Comparison of ENCODE assay signal across 29 cellular contexts in genomic region chr2:66237470-66238354, GRCh38.
A peak's percentile ranks its signal among the peaks of the same experiment; 100 is the strongest.
DNase-seq lines count a peak whose midpoint lies in the region; ATAC-seq, FAIRE-seq and TF ChIP-seq lines count a peak whose summit lies in the region.
"Had no signal": no experiment of that assay in that cellular context is flagged by ENCODE, and none has a peak within 500 bp of the region (broad histone marks: within the 10 kb centered on the region; RNA-seq: fewer than 3 reads in every experiment).

No MANE protein-coding gene starts in this region.

- peak overlapping the region; percentile 76; the same call in 1 of the 2 replicates for H3K18ac ChIP-seq in H1 (ENCODE audit: extremely low read depth, low read length)

- H2BK15ac ChIP-seq in H1 (ENCODE audit: low read length): no peak overlapping the region

- no peak overlapping the region for H4K8ac ChIP-seq in H1 (ENCODE audit: extremely low read depth, insufficient read depth, low read length)

- no peak overlapping the region for H4K5ac ChIP-seq in H1 (ENCODE audit: insufficient read length, low read depth, low read length)

- H3K27me3 ChIP-seq in H1 (replicated peaks in 1 of 4; ENCODE audit: control insufficient read depth in 3 of 4, extremely low read depth in 1 of 4, insufficient read depth in 3 of 4, low read length in 3 of 4): no peaks in the 10 kb centered on the region; a peak in 1 of 7 replicates
- H3K27me3 ChIP-seq: body of pancreas, neutrophil, right lobe of liver, stomach, upper lobe of left lung had no signal

- no peak overlapping the region for H3K14ac ChIP-seq in H1 (ENCODE audit: insufficient read length)

- no peak overlapping the region for H3K9ac ChIP-seq in H1 (replicated peaks in 1 of 4; ENCODE audit: extremely low read depth in 1 of 4, low read depth in 3 of 4, low read length in 3 of 4)

- peak overlapping the region; percentile 95 for H3K27ac Mint-ChIP-seq in nephron progenitor cell
- peak overlapping the region; percentile 66 for H3K27ac Mint-ChIP-seq in type B pancreatic cell
- H3K27ac Mint-ChIP-seq: activated naive CD4-positive, alpha-beta T cell treated with anti-CD3 and anti-CD28 coated beads, Interleukin-2, amount 10 ng/mL, durations not matched to agents 7 days and 5 days; activated T-helper 17 cell treated with anti-CD3 and anti-CD28 coated beads, Interleukin-2, amount 50 U/mL, for 72 hours; CD14-positive monocyte had no signal

- TF ChIP-seq POLR2A in H1 (IDR thresholded peaks at IDR 0.05; ENCODE audit: control extremely low read depth in 1 of 2, low read depth in 2 of 2, low read length in 2 of 2): no peak

- H3K9me3 Mint-ChIP-seq in nephron progenitor cell (no peaks in the 10 kb centered on the region), type B pancreatic cell (peaks cover 8% of the 10 kb centered on the region)
- H3K9me3 Mint-ChIP-seq: activated naive CD4-positive, alpha-beta T cell treated with anti-CD3 and anti-CD28 coated beads, Interleukin-2, amount 10 ng/mL, durations not matched to agents 7 days and 5 days; activated T-helper 17 cell treated with anti-CD3 and anti-CD28 coated beads, Interleukin-2, amount 50 U/mL, for 72 hours had no signal

- no peaks in the 10 kb centered on the region for H3K23me2 ChIP-seq in H1 (ENCODE audit: low read depth, low read length)

- no peak for TF ChIP-seq EP300 in H1 (IDR thresholded peaks at IDR 0.05; ENCODE audit: borderline replicate concordance in 1 of 2, low read depth in 2 of 2, low read length in 2 of 2)

- H3K4me1 ChIP-seq in H1 (replicated peaks in 1 of 4; ENCODE audit: control insufficient read depth in 3 of 4, insufficient read depth in 4 of 4, low read length in 3 of 4): peaks cover 0 to 8% (median 0%) of the 10 kb centered on the region in 4 experiments; a peak in 3 of 7 replicates
- H3K4me1 ChIP-seq: Caco-2, upper lobe of left lung had no signal

- no peak overlapping the region for H2AFZ ChIP-seq in H1 (ENCODE audit: low read length)

- peak overlapping the region; percentile 21; the same call in 1 of the 2 replicates for H2AK5ac ChIP-seq in H1 (ENCODE audit: low read depth, low read length)

- FAIRE-seq in H1 (lab: Jason Lieb, UNC): no peak
- FAIRE-seq: endometrium, RCC 7860 had no signal

- no peak overlapping the region for H3K56ac ChIP-seq in H1 (replicated peaks; ENCODE audit: insufficient read length, low read depth, low read length)

- peak overlapping the region; percentile 64; the same call in 1 of the 2 replicates for H2BK20ac ChIP-seq in H1 (ENCODE audit: low read length)

- no peak for ATAC-seq in HG02885 (IDR thresholded peaks at IDR 0.05; ENCODE audit: poor library complexity, unreplicated experiment)
- ATAC-seq: activated T-helper 17 cell treated with anti-CD3 and anti-CD28 coated beads, Interleukin-2, amount 50 U/mL, for 72 hours; body of pancreas; left colon had no signal

- H2BK120ac ChIP-seq in H1 (replicated peaks; ENCODE audit: low read depth, low read length): peak overlapping the region; percentile 2

- 90% methylated on average over 9 of the region's 9 CpGs; no CpG with 5 or more reads in 1 of the 2 experiments for WGBS in H1 (ENCODE audit: extremely low coverage in 1 of 2, insufficient coverage in 1 of 2, insufficient read length in 1 of 2, insufficient replicate concordance in 2 of 2, low coverage in 1 of 2, low lambda C conversion rate in 2 of 2, missing lambda C conversion rate in 1 of 2), 2 experiments

- no peak for TF ChIP-seq CTCF in H1 (IDR thresholded peaks at IDR 0.05; ENCODE audit: control extremely low read depth in 1 of 3, insufficient read depth in 1 of 3, low read depth in 1 of 3, low read length in 3 of 3)
- TF ChIP-seq CTCF in nephron progenitor cell (IDR thresholded peaks at IDR 0.05): no peak
- TF ChIP-seq CTCF in type B pancreatic cell (conservative IDR thresholded peaks at IDR 0.05): no peak

- H3K4me3 Mint-ChIP-seq in nephron progenitor cell: no peak overlapping the region
- no peak overlapping the region for H3K4me3 Mint-ChIP-seq in type B pancreatic cell
- H3K4me3 Mint-ChIP-seq: activated naive CD4-positive, alpha-beta T cell treated with anti-CD3 and anti-CD28 coated beads, Interleukin-2, amount 10 ng/mL, durations not matched to agents 7 days and 5 days; activated T-helper 17 cell treated with anti-CD3 and anti-CD28 coated beads, Interleukin-2, amount 50 U/mL, for 72 hours; CD14-positive monocyte had no signal

- no peaks in the 10 kb centered on the region for H3K9me3 ChIP-seq in H1 (ENCODE audit: insufficient read depth in 2 of 2, low read depth in 1 of 2, low read length in 1 of 2)
- H3K9me3 ChIP-seq: body of pancreas, Caco-2, neutrophil, right lobe of liver, stomach, upper lobe of left lung had no signal

- no peak overlapping the region for H3K23ac ChIP-seq in H1 (ENCODE audit: insufficient read length)

- peak overlapping the region; percentile 15 for H4K91ac ChIP-seq in H1 (replicated peaks; ENCODE audit: insufficient read length, low read length)

- H4K20me1 ChIP-seq in H1 (replicated peaks in 1 of 2; ENCODE audit: control insufficient read depth in 1 of 2, insufficient read depth in 2 of 2, low read length in 2 of 2): no peaks in the 10 kb centered on the region

- H3K27me3 Mint-ChIP-seq in nephron progenitor cell (ENCODE audit: low read depth, poor library complexity) (peaks cover 7% of the 10 kb centered on the region), type B pancreatic cell (no peaks in the 10 kb centered on the region)
- H3K27me3 Mint-ChIP-seq: activated naive CD4-positive, alpha-beta T cell treated with anti-CD3 and anti-CD28 coated beads, Interleukin-2, amount 10 ng/mL, durations not matched to agents 7 days and 5 days; activated T-helper 17 cell treated with anti-CD3 and anti-CD28 coated beads, Interleukin-2, amount 50 U/mL, for 72 hours had no signal

- H3K4me1 Mint-ChIP-seq in nephron progenitor cell (peaks cover 36% of the 10 kb centered on the region), type B pancreatic cell (ENCODE audit: unreplicated experiment) (peaks cover 31% of the 10 kb centered on the region)
- H3K4me1 Mint-ChIP-seq: activated naive CD4-positive, alpha-beta T cell treated with anti-CD3 and anti-CD28 coated beads, Interleukin-2, amount 10 ng/mL, durations not matched to agents 7 days and 5 days; activated T-helper 17 cell treated with anti-CD3 and anti-CD28 coated beads, Interleukin-2, amount 50 U/mL, for 72 hours; CD14-positive monocyte had no signal

- peak overlapping the region; percentile 6 for H3K4ac ChIP-seq in H1 (replicated peaks; ENCODE audit: insufficient read length, low read depth, low read length)

- CTCF ChIA-PET in H1 (lab: Charles Lee; ENCODE audit: partially characterized antibody): interaction anchor here (0.8 to 0.9 kb wide), 2 partner anchors 9 to 319 kb away, joined by 3 read pairs; no protein-coding TSS in a partner anchor

- no peak for TF ChIP-seq RAD21 in H1 (IDR thresholded peaks at IDR 0.05 in 1 of 2, conservative IDR thresholded peaks at IDR 0.05 in 1 of 2; ENCODE audit: low read depth in 2 of 2, low read length in 2 of 2)

- H3K4me3 ChIP-seq in H1 (ENCODE audit: extremely low read depth in 1 of 4, insufficient read depth in 2 of 4, low read depth in 3 of 4, low read length in 4 of 4): no peak overlapping the region
- H3K4me3 ChIP-seq: body of pancreas, dorsolateral prefrontal cortex, right lobe of liver, stomach, upper lobe of left lung had no signal

- H3K36me3 Mint-ChIP-seq in nephron progenitor cell (ENCODE audit: low read depth) (no peaks in the 10 kb centered on the region), type B pancreatic cell (peaks cover 8% of the 10 kb centered on the region)
- H3K36me3 Mint-ChIP-seq: activated naive CD4-positive, alpha-beta T cell treated with anti-CD3 and anti-CD28 coated beads, Interleukin-2, amount 10 ng/mL, durations not matched to agents 7 days and 5 days; CD14-positive monocyte had no signal

- peak overlapping the region; percentile 69; the same call in 1 of the 2 replicates for H2BK12ac ChIP-seq in H1 (ENCODE audit: low read depth, low read length)

- peak overlapping the region; percentile 57; the same call in 1 of the 2 replicates for H2BK5ac ChIP-seq in H1 (ENCODE audit: low read depth, low read length)

- H3K27ac ChIP-seq in H1 (ENCODE audit: low read depth, low read length): no peak overlapping the region
- H3K27ac ChIP-seq: 22Rv1, body of pancreas, dorsolateral prefrontal cortex, neutrophil, right lobe of liver, stomach, upper lobe of left lung had no signal

- no peaks in the 10 kb centered on the region for H3K79me2 ChIP-seq in H1 (ENCODE audit: control insufficient read depth in 1 of 2, insufficient read depth in 2 of 2, low read length in 2 of 2)

- H3K36me3 ChIP-seq in H1 (ENCODE audit: control insufficient read depth in 2 of 4, insufficient read depth in 4 of 4, low read length in 3 of 4): no peaks in the 10 kb centered on the region
- H3K36me3 ChIP-seq: neutrophil, right lobe of liver, stomach, upper lobe of left lung had no signal

- peak; percentile 34 for DNase-seq in DMS79 treated with DMSO at 0.1 percent for 48 hours (lab: John Stamatoyannopoulos, UW)
- DNase-seq in DMS79 (lab: John Stamatoyannopoulos, UW): no peak
- DNase-seq in H1 (ENCODE audit: low read depth in 1 of 2, low spot score in 2 of 2): no peak
- no peak for DNase-seq in nephron progenitor cell
- DNase-seq in type B pancreatic cell (ENCODE audit: extremely low spot score, unreplicated experiment): no peak
- no peak for DNase-seq in UCSD-AML1 (lab: John Stamatoyannopoulos, UW; ENCODE audit: unreplicated experiment)
- no peak for DNase-seq in SKM-1 (lab: John Stamatoyannopoulos, UW; ENCODE audit: unreplicated experiment)
- DNase-seq: activated CD4-positive, alpha-beta T cell treated with anti-CD3 and anti-CD28 coated beads for 4 hours; activated naive CD4-positive, alpha-beta T cell treated with anti-CD3 and anti-CD28 coated beads, Interleukin-2, amount 10 ng/mL, durations not matched to agents 7 days and 5 days; body of pancreas; Caco-2; dorsolateral prefrontal cortex; H7; hippocampal formation; left colon; NCI-H2029 treated with DMSO at 0.1 percent for 48 hours; NCI-H226; right lobe of liver; SHP77 treated with DMSO at 0.1 percent for 48 hours; stimulated activated CD8-positive, alpha-beta memory T cell treated with anti-CD3 and anti-CD28 coated beads, Interleukin-4, amount 100 ng/mL, for 48 hours; stomach had no signal

- no peak overlapping the region for H3K4me2 ChIP-seq in H1 (ENCODE audit: insufficient read depth in 1 of 2, low read depth in 2 of 2, low read length in 2 of 2)

- POLR2A ChIA-PET in H1 (lab: Charles Lee; ENCODE audit: partially characterized antibody): no interaction called here

- H3K79me1 ChIP-seq in H1 (ENCODE audit: low read depth, low read length): no peaks in the 10 kb centered on the region

TF ChIP-seq in H1, 55 proteins besides CTCF, POLR2A, EP300 and RAD21 (continues in another document):
- no peak for TF ChIP-seq CBX8 (IDR thresholded peaks at IDR 0.05; ENCODE audit: borderline replicate concordance, low read depth, low read length)
- no peak for TF ChIP-seq NRF1 (IDR thresholded peaks at IDR 0.05; ENCODE audit: low read depth, low read length)
- TF ChIP-seq, protein P1, sequence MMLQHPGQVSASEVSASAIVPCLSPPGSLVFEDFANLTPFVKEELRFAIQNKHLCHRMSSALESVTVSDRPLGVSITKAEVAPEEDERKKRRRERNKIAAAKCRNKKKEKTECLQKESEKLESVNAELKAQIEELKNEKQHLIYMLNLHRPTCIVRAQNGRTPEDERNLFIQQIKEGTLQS (IDR thresholded peaks at IDR 0.05; ENCODE audit: insufficient read depth, low read depth, low read length): no peak
- TF ChIP-seq TAF7 (optimal IDR thresholded peaks at IDR 0.05; ENCODE audit: borderline replicate concordance, low read depth, low read length): no peak
